Comparison of ENCODE assay signal across 21 cellular contexts in the genomic region with DNA sequence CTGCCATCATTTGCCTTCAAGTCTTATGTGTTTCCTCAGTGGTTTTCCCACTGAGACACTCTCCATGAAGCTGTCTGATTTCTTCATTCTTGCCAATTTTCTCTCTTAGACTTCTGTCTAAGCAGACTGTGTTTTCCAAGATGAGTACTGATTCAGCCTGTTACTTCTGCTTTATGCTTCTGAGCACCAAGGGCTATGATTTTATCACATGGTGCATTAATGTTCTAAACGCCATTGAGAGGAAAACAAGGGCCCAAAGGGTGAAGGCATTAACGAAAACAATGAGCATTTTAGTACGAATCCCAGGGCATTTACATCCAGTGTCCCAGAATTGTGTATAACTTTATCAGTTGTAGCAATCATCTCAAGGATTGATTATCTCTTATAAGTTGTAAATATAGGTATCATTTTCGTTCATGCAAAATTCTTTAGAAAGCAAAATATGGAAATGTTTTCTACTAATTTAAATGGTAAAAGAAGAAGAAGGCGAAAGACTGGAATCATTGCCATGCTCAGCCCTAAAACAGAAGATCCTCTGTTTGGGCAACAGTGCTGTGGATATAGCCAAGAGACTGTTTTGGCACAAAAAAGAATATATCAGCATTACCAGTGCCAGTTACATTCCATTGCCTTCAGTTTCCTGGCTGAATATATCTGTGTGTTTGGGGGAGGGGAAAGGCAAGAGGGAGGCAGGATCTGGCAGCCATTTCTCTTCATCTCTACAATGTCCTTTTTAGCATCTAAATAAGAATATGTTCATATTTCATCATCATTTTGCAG.
DNase-seq lines count a peak whose midpoint lies in the region; ATAC-seq and TF ChIP-seq lines count a peak whose summit lies in the region.
"Had no signal": no experiment of that assay in that cellular context is flagged by ENCODE, and none has a peak within 500 bp of the region (broad histone marks: within the 10 kb centered on the region; RNA-seq: fewer than 3 reads in every experiment).

No MANE protein-coding gene starts in this region.

- H3K27me3 ChIP-seq in dorsolateral prefrontal cortex: no peaks in the 10 kb centered on the region
- H3K27me3 ChIP-seq: MG63 had no signal

- intact Hi-C loops in dorsolateral prefrontal cortex (cut with DNase I) (loop anchor here in 1 of 2 donors (5.0 kb wide), 1 partner anchor 122 kb away; no protein-coding TSS in a partner anchor), sciatic nerve (cut with DNase I) (no loop called here), posterior vena cava (cut with DNase I) (no loop called here)

- no peaks in the 10 kb centered on the region for H3K36me3 Mint-ChIP-seq in activated T-helper 17 cell treated with anti-CD3 and anti-CD28 coated beads, Interleukin-2, amount 50 U/mL, for 72 hours (ENCODE audit: low read depth)
- H3K36me3 Mint-ChIP-seq: CD4-positive, CD25-positive, alpha-beta regulatory T cell had no signal

- peak overlapping the region in 18 of 59 donors; percentile 1 to 37 (median 12) for H3K4me3 ChIP-seq in dorsolateral prefrontal cortex
- H3K4me3 ChIP-seq: MG63 had no signal

- no peak for TF ChIP-seq CTCF in dorsolateral prefrontal cortex (IDR thresholded peaks at IDR 0.05 in 54 of 56, conservative IDR thresholded peaks at IDR 0.05 in 2 of 56; ENCODE audit: low read depth in 1 of 56, partially characterized antibody in 56 of 56)

- H3K9me3 Mint-ChIP-seq in activated T-helper 17 cell treated with anti-CD3 and anti-CD28 coated beads, Interleukin-2, amount 50 U/mL, for 72 hours: peaks cover 6% of the 10 kb centered on the region

- ATAC-seq in left lobe of liver: peak; percentile 51
- ATAC-seq in sciatic nerve: peak; percentile 74
- ATAC-seq in activated T-helper 17 cell treated with anti-CD3 and anti-CD28 coated beads, Interleukin-2, amount 50 U/mL, for 72 hours (replicated peaks): no peak
- ATAC-seq: Panc1 had no signal

- H3K4me3 Mint-ChIP-seq in activated T-helper 17 cell treated with anti-CD3 and anti-CD28 coated beads, Interleukin-2, amount 50 U/mL, for 72 hours: no peak overlapping the region
- H3K4me3 Mint-ChIP-seq: CD4-positive, CD25-positive, alpha-beta regulatory T cell had no signal

- H3K27me3 Mint-ChIP-seq in activated T-helper 17 cell treated with anti-CD3 and anti-CD28 coated beads, Interleukin-2, amount 50 U/mL, for 72 hours: no peaks in the 10 kb centered on the region
- H3K27me3 Mint-ChIP-seq: CD4-positive, CD25-positive, alpha-beta regulatory T cell had no signal

- no peaks in the 10 kb centered on the region for H3K4me1 Mint-ChIP-seq in activated T-helper 17 cell treated with anti-CD3 and anti-CD28 coated beads, Interleukin-2, amount 50 U/mL, for 72 hours
- H3K4me1 Mint-ChIP-seq: CD4-positive, CD25-positive, alpha-beta regulatory T cell had no signal

- DNase-seq in OCI-M1 (lab: John Stamatoyannopoulos, UW) (peak; percentile 10), dorsolateral prefrontal cortex (peak in 1 of 10 donors; percentile 12), left lobe of liver (ENCODE audit: low spot score) (no peak), sciatic nerve (ENCODE audit: low spot score) (no peak), posterior vena cava (ENCODE audit: low spot score) (no peak)
- DNase-seq in activated CD4-positive, alpha-beta T cell treated with anti-CD3 and anti-CD28 coated beads for 48 hours: no peak
- DNase-seq in activated CD8-positive, alpha-beta memory T cell treated with anti-CD3 and anti-CD28 coated beads, Interleukin-2, amount 50 U/mL, for 48 hours: no peak
- DNase-seq: CD4-positive, CD25-positive, alpha-beta regulatory T cell; DND-41; GF-D8; H7; MG63; NCI-H1105; NCI-H1930; NCI-H2171; NCI-H446 treated with DMSO at 0.1 percent for 48 hours; NCI-H748 treated with DMSO at 0.1 percent for 48 hours; Right ventricle myocardium superior had no signal

- H3K27ac Mint-ChIP-seq in activated T-helper 17 cell treated with anti-CD3 and anti-CD28 coated beads, Interleukin-2, amount 50 U/mL, for 72 hours: no peak overlapping the region
- H3K27ac Mint-ChIP-seq: CD4-positive, CD25-positive, alpha-beta regulatory T cell had no signal

- peak overlapping the region in 48 of 59 donors; percentile 0 to 83 (median 62) for H3K27ac ChIP-seq in dorsolateral prefrontal cortex
- H3K27ac ChIP-seq: KMS-11 had no signal
